ENCODE assay signal across 8 cellular contexts in the genomic region with DNA sequence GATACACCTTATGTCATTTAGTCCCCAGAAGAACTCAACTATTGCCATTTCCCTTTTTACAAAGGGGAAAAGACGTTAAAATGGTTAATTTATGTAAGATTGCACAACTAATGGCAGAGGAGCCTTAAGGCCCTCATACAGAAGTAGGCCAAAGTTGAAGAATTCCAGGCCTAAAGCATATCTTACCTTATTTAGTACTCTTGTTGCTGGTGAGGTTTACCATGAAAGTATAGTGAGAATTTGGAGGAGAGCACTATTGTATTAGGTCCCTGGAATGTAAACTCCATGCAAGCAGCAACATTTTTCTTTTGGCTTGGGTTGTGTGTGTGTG. TPM values are rescaled to one million over a fixed set of nuclear protein-coding genes. Genes with fewer than 3 reads are reported as not detected.
DNase-seq lines count a peak whose midpoint lies in the region; ATAC-seq and TF ChIP-seq lines count a peak whose summit lies in the region.

No MANE protein-coding gene starts in this region.

- no peak overlapping the region for H3K4me2 ChIP-seq in mesenchymal stem cell (ENCODE audit: low read length, poor library complexity, severe bottlenecking)

- POLR2A ChIA-PET in A673 (lab: Charles Lee; ENCODE audit: low non-redundant PET) = no interaction called here

- H3K4ac ChIP-seq in mesenchymal stem cell (ENCODE audit: low read depth in 1 of 2, low read length in 2 of 2) = no peak overlapping the region

- intact Hi-C loops in heart right ventricle (cut with DNase I) = loop anchor here in 5 of 10 donors (5.0 to 10.0 kb wide), 5 partner anchors 135 to 873 kb away; a partner anchor contains a TSS
- intact Hi-C loops in Right ventricle myocardium inferior (cut with DNase I) = loop anchor here (5.0 kb wide), 1 partner anchor 295 kb away; no protein-coding TSS in a partner anchor
- intact Hi-C loops in uterus (cut with DNase I; ENCODE audit: low total_unique reads) = no loop called here
- intact Hi-C loops in A673 (cut with micrococcal nuclease; ENCODE audit: unreplicated experiment) = no loop called here

- BruUV-seq in A673 (replicated peaks; lab: Mats Ljungman, UMichigan) = no TSS peak

- peak overlapping the region; percentile 91 for H3K9ac ChIP-seq in mesenchymal stem cell (ENCODE audit: low read length)

- no peaks in the 10 kb centered on the region for H3K36me3 ChIP-seq in heart right ventricle
- no peaks in the 10 kb centered on the region for H3K36me3 ChIP-seq in mesenchymal stem cell (ENCODE audit: control insufficient read depth in 1 of 2, insufficient read depth in 2 of 2, low read depth in 1 of 2, low read length in 2 of 2)
- no peaks in the 10 kb centered on the region for H3K36me3 ChIP-seq in uterus
- no peaks in the 10 kb centered on the region for H3K36me3 ChIP-seq in A673 (ENCODE audit: insufficient read depth, low read length, poor library complexity, severe bottlenecking)

- no peak overlapping the region for H2BK15ac ChIP-seq in mesenchymal stem cell (ENCODE audit: low read depth, poor library complexity, severe bottlenecking)

- H4K91ac ChIP-seq in mesenchymal stem cell (ENCODE audit: low read length) = no peak overlapping the region

- DNase-seq in heart right ventricle (no peak), Right ventricle myocardium inferior (ENCODE audit: missing footprints) (no peak), astrocyte of the spinal cord (ENCODE audit: low read depth, low spot score) (peak; percentile 25), mesenchymal stem cell (peak; percentile 33), uterus (no peak), Ammon's horn (ENCODE audit: low spot score) (no peak), A673 (ENCODE audit: low spot score) (no peak)

- no peak overlapping the region for H3K23ac ChIP-seq in mesenchymal stem cell (ENCODE audit: low read length in 2 of 2)

- no peak overlapping the region for H2BK120ac ChIP-seq in mesenchymal stem cell (ENCODE audit: low read depth, low read length)

- in situ Hi-C loops in astrocyte of the spinal cord (cut with HindIII; ENCODE audit: low sequenced_read_pairs) = no loop called here

- H3K18ac ChIP-seq in mesenchymal stem cell (ENCODE audit: low read depth in 1 of 2, low read length in 2 of 2) = no peak overlapping the region

- H4K8ac ChIP-seq in mesenchymal stem cell (ENCODE audit: low read length) = no peak overlapping the region

- peaks cover 0 to 31% (median 17%) of the 10 kb centered on the region in 9 donors for H3K4me1 ChIP-seq in heart right ventricle
- H3K4me1 ChIP-seq in mesenchymal stem cell (ENCODE audit: control insufficient read depth, insufficient read depth, low read depth, low read length) = peaks cover 10% of the 10 kb centered on the region
- no peaks in the 10 kb centered on the region for H3K4me1 ChIP-seq in uterus
- H3K4me1 ChIP-seq in A673 (ENCODE audit: insufficient read depth, low read length, poor library complexity, severe bottlenecking) = no peaks in the 10 kb centered on the region

- H3K14ac ChIP-seq in mesenchymal stem cell (ENCODE audit: low read length in 2 of 2) = no peak overlapping the region

- H3K9me3 ChIP-seq in heart right ventricle = no peaks in the 10 kb centered on the region
- no peaks in the 10 kb centered on the region for H3K9me3 ChIP-seq in mesenchymal stem cell (ENCODE audit: control insufficient read depth, low read length)
- H3K9me3 ChIP-seq in uterus = no peaks in the 10 kb centered on the region
- H3K9me3 ChIP-seq in A673 (ENCODE audit: low read depth, low read length, poor library complexity, severe bottlenecking) = no peaks in the 10 kb centered on the region

- CTCF ChIA-PET in A673 (lab: Charles Lee) = no interaction called here

- ATAC-seq in heart right ventricle (no peak), Right ventricle myocardium inferior (no peak), HG02981 (IDR thresholded peaks at IDR 0.05; ENCODE audit: unreplicated experiment) (no peak)

- TF ChIP-seq POLR2A in uterus (IDR thresholded peaks at IDR 0.05) = no peak

- H2AFZ ChIP-seq in mesenchymal stem cell (ENCODE audit: low read depth, low read length) = no peak overlapping the region

- WGBS in heart right ventricle, 2 donors = 55 to 68% methylated on average over 1 of the region's 1 CpG
- no CpG with 5 or more reads among the region's 1 CpG for WGBS in mesenchymal stem cell

- H3K27me3 ChIP-seq in heart right ventricle = no peaks in the 10 kb centered on the region
- H3K27me3 ChIP-seq in mesenchymal stem cell (ENCODE audit: control insufficient read depth in 1 of 2, insufficient read depth in 1 of 2, low read length in 2 of 2) = no peaks in the 10 kb centered on the region
- no peaks in the 10 kb centered on the region for H3K27me3 ChIP-seq in uterus
- no peaks in the 10 kb centered on the region for H3K27me3 ChIP-seq in A673 (replicated peaks; ENCODE audit: insufficient read depth, low read depth, low read length, poor library complexity)

- TF ChIP-seq CTCF in heart right ventricle (IDR thresholded peaks at IDR 0.05) = no peak
- TF ChIP-seq CTCF in astrocyte of the spinal cord (IDR thresholded peaks at IDR 0.05; ENCODE audit: low read depth, low read length) = no peak
- TF ChIP-seq CTCF in uterus (IDR thresholded peaks at IDR 0.05) = no peak
- no peak for TF ChIP-seq CTCF in A673 (conservative IDR thresholded peaks at IDR 0.05; ENCODE audit: low read depth, low read length)

- H3K27ac ChIP-seq in heart right ventricle (peak overlapping the region; percentile 96 to 99 (median 98)), mesenchymal stem cell (ENCODE audit: low read length, poor library complexity, severe bottlenecking) (peak overlapping the region; percentile 99), uterus (peak overlapping the region; percentile 95 to 99), A673 (ENCODE audit: low read depth, low read length, poor library complexity, severe bottlenecking) (no peak overlapping the region)

- no peak overlapping the region for H2BK5ac ChIP-seq in mesenchymal stem cell (ENCODE audit: low read depth, low read length, poor library complexity, severe bottlenecking)

- no peak overlapping the region for H2AK5ac ChIP-seq in mesenchymal stem cell (ENCODE audit: low read length, severe bottlenecking)

- H2BK12ac ChIP-seq in mesenchymal stem cell (ENCODE audit: low read length in 2 of 2) = no peak overlapping the region

- peak overlapping the region in 4 of 10 donors; percentile 73 to 82 (median 75) for H3K4me3 ChIP-seq in heart right ventricle
- no peak overlapping the region for H3K4me3 ChIP-seq in astrocyte of the spinal cord (ENCODE audit: low read depth, low read length)
- H3K4me3 ChIP-seq in mesenchymal stem cell (ENCODE audit: insufficient read depth in 1 of 2, low read depth in 1 of 2, low read length in 2 of 2) = peak overlapping the region in 1 of 2 experiments; percentile 82
- H3K4me3 ChIP-seq in uterus = no peak overlapping the region
- no peak overlapping the region for H3K4me3 ChIP-seq in A673 (ENCODE audit: low read depth, low read length, poor library complexity, severe bottlenecking)

- H3K79me1 ChIP-seq in mesenchymal stem cell (replicated peaks; ENCODE audit: low read length, poor library complexity, severe bottlenecking) = peaks cover 11% of the 10 kb centered on the region

RNA-seq across cellular contexts. Expression of a gene that starts 0.7 kb away (rescaled TPM):
- total RNA-seq in heart right ventricle (1 to 10 TPM; 5.4 to 8.7 (median 6.4) TPM), Right ventricle myocardium inferior (7.1 TPM), uterus (1 to 10 TPM in 3 of 4 donors, under 1 TPM in 1; 0.29 to 8.6 (median 3.5) TPM), A673 (2021) (0.15 and 0.21 TPM in 2 replicates)
- polyA plus RNA-seq in heart right ventricle = 1 to 10 TPM in 1 of 2 donors, under 1 TPM in 1; 0.51 to 1.5 TPM
- polyA plus RNA-seq in mesenchymal stem cell (2013, experiment 1 of 2) = 0.73 TPM
- polyA plus RNA-seq in mesenchymal stem cell (2013, experiment 2 of 2) = 1.1 TPM

RNA-seq across cellular contexts. Expression of a gene that starts 43.5 kb away (rescaled TPM):
- total RNA-seq in heart right ventricle (1 to 10 TPM in 1 of 10 donors, under 1 TPM in 4, not detected in 5; 0.15 to 2.1 (median 0.17) TPM), Right ventricle myocardium inferior (1.0 TPM), uterus (10 to 100 TPM in 1 of 4 donors, not detected in 3; 14.2 TPM), A673 (2021) (not detected in 2 replicates)
- under 1 TPM; 0.22 to 0.37 TPM for polyA plus RNA-seq in heart right ventricle
- not detected for polyA plus RNA-seq in mesenchymal stem cell (2013, experiment 1 of 2)
- polyA plus RNA-seq in mesenchymal stem cell (2013, experiment 2 of 2) = not detected

Comparison
In these comparisons a context has a peak if more than half of its experiments do, and no peak if none do; other contexts are left out.
1. DNase-seq: peak in astrocyte of the spinal cord (single experiment) and mesenchymal stem cell (single experiment); none in heart right ventricle (0 of 2), Right ventricle myocardium inferior (single experiment), uterus (0 of 2), Ammon's horn (single experiment) and A673 (single experiment).